ENCODE assay signal across 8 cellular contexts in genomic region chr3:184335291-184335660, GRCh38. TPM values are rescaled to one million over a fixed set of nuclear protein-coding genes. Genes with fewer than 3 reads are reported as not detected.
DNase-seq lines count a peak whose midpoint lies in the region; ATAC-seq and TF ChIP-seq lines count a peak whose summit lies in the region.

No MANE protein-coding gene starts in this region.

- H3K4me3 Mint-ChIP-seq in neural progenitor cell: peak overlapping the region; percentile 92

- H3K9ac ChIP-seq in colonic mucosa (ENCODE audit: low read depth in 2 of 2, low read length in 2 of 2) (peak overlapping the region; percentile 37 to 81), neural progenitor cell (no peak overlapping the region)

- H3K9me3 Mint-ChIP-seq in neural progenitor cell: no peaks in the 10 kb centered on the region

- DNase-seq in NCI-H1436 (lab: John Stamatoyannopoulos, UW) (peak; percentile 8), NCI-H1436 treated with DMSO at 0.1 percent for 48 hours (lab: John Stamatoyannopoulos, UW) (no peak), NCI-H2107 (lab: John Stamatoyannopoulos, UW) (peak; percentile 38), colonic mucosa (no peak), neural progenitor cell (ENCODE audit: low spot score) (no peak), DMS153 treated with DMSO at 0.1 percent for 48 hours (lab: John Stamatoyannopoulos, UW; ENCODE audit: unreplicated experiment) (no peak)

- peaks cover 5% of the 10 kb centered on the region for H3K27me3 Mint-ChIP-seq in neural progenitor cell (ENCODE audit: insufficient read depth, low read depth)

- peaks cover 65% of the 10 kb centered on the region for H3F3A ChIP-seq in neural progenitor cell (ENCODE audit: low read depth)

- intact Hi-C loops in colonic mucosa (cut with DNase I): no loop called here

- H3K4me1 Mint-ChIP-seq in neural progenitor cell: peaks cover 29% of the 10 kb centered on the region

- peak overlapping the region; percentile 31 for H3K27ac Mint-ChIP-seq in neural progenitor cell

- peaks cover 38% of the 10 kb centered on the region for H3K79me2 ChIP-seq in neural progenitor cell (ENCODE audit: low read depth)

- H3K36me3 ChIP-seq in colonic mucosa (peaks cover 28% of the 10 kb centered on the region), neural progenitor cell (no peaks in the 10 kb centered on the region)

- H3K4me1 ChIP-seq in colonic mucosa: no peaks in the 10 kb centered on the region
- H3K4me1 ChIP-seq in neural progenitor cell: peaks cover 21% of the 10 kb centered on the region

- no peak overlapping the region for H2AFZ ChIP-seq in neural progenitor cell (replicated peaks)

- H3K9me3 ChIP-seq in colonic mucosa (no peaks in the 10 kb centered on the region), neural progenitor cell (ENCODE audit: low read depth) (no peaks in the 10 kb centered on the region)

- ATAC-seq in HG03439 (IDR thresholded peaks at IDR 0.05; ENCODE audit: unreplicated experiment): no peak
- ATAC-seq in GM21723 (IDR thresholded peaks at IDR 0.05; ENCODE audit: unreplicated experiment): no peak

- H3K4me3 ChIP-seq in colonic mucosa: no peak overlapping the region
- H3K4me3 ChIP-seq in neural progenitor cell: peak overlapping the region; percentile 88

- H3K27me3 ChIP-seq in colonic mucosa: no peaks in the 10 kb centered on the region
- no peaks in the 10 kb centered on the region for H3K27me3 ChIP-seq in neural progenitor cell

- H3K27ac ChIP-seq in colonic mucosa: peak overlapping the region; percentile 78
- peak overlapping the region; percentile 94 for H3K27ac ChIP-seq in neural progenitor cell

- peaks cover 21% of the 10 kb centered on the region for H3K36me3 Mint-ChIP-seq in neural progenitor cell

- peaks cover 75% of the 10 kb centered on the region for H4K20me1 ChIP-seq in neural progenitor cell (ENCODE audit: low read depth)

- peak overlapping the region; percentile 82 for H3K4me2 ChIP-seq in neural progenitor cell

- TF ChIP-seq CTCF in colonic mucosa (IDR thresholded peaks at IDR 0.05) (no peak), neural progenitor cell (IDR thresholded peaks at IDR 0.05) (no peak)

RNA-seq across cellular contexts. Expression of gene FAM131A, which starts 2.1 kb away (rescaled TPM):
- total RNA-seq in colonic mucosa: 10 to 100 TPM; 15.0 to 22.0 TPM
- total RNA-seq in neural progenitor cell (ENCODE audit: low replicate concordance): 17.2 and 37.7 TPM in 2 replicates

RNA-seq across cellular contexts. Expression of gene EIF4G1, which starts 20.9 kb away (rescaled TPM):
- total RNA-seq in colonic mucosa: 100 to 1,000 TPM; 263 to 524 TPM
- total RNA-seq in neural progenitor cell (ENCODE audit: low replicate concordance): 137 and 207 TPM in 2 replicates

RNA-seq across cellular contexts. Expression of gene CLCN2, which starts 26.1 kb away (rescaled TPM):
- total RNA-seq in colonic mucosa (10 to 100 TPM; 61.1 to 71.6 TPM), neural progenitor cell (ENCODE audit: low replicate concordance) (16.5 and 38.2 TPM in 2 replicates)

RNA-seq across cellular contexts. Expression of gene POLR2H, which starts 26.2 kb away (rescaled TPM):
- total RNA-seq in colonic mucosa (100 to 1,000 TPM in 1 of 2 donors, 10 to 100 TPM in 1; 98.2 to 130 TPM), neural progenitor cell (ENCODE audit: low replicate concordance) (128 and 173 TPM in 2 replicates)

RNA-seq across cellular contexts. Expression of gene PSMD2, which starts 36.2 kb away (rescaled TPM):
- total RNA-seq in colonic mucosa (100 to 1,000 TPM; 166 to 298 TPM), neural progenitor cell (ENCODE audit: low replicate concordance) (234 and 476 TPM in 2 replicates)

Comparison
In these comparisons a context has a peak if more than half of its experiments do, and no peak if none do; other contexts are left out.
1. DNase-seq: peak in NCI-H1436 (single experiment) and NCI-H2107 (single experiment); none in NCI-H1436 treated with DMSO at 0.1 percent for 48 hours (single experiment), colonic mucosa (single experiment), neural progenitor cell (single experiment) and DMS153 treated with DMSO at 0.1 percent for 48 hours (single experiment).